ENCODE assay signal across 9 cellular contexts in genomic region chr21:17903029-17903806, GRCh38.
A peak's percentile ranks its signal among the peaks of the same experiment; 100 is the strongest.
DNase-seq lines count a peak whose midpoint lies in the region; ATAC-seq and TF ChIP-seq lines count a peak whose summit lies in the region.
"Had no signal": no experiment of that assay in that cellular context is flagged by ENCODE, and none has a peak within 500 bp of the region (broad histone marks: within the 10 kb centered on the region; RNA-seq: fewer than 3 reads in every experiment).

No MANE protein-coding gene starts in this region.

- H3K9me3 Mint-ChIP-seq in T-cell, result peaks cover 0 to 8% (median 4%) of the 10 kb centered on the region in 3 donors

- no peak overlapping the region for H3K4me2 ChIP-seq in MM.1S (ENCODE audit: low read depth, low read length)

- H3K27me3 ChIP-seq in MM.1S (replicated peaks; ENCODE audit: insufficient read depth, low read length) (no peaks in the 10 kb centered on the region), tibial artery (no peaks in the 10 kb centered on the region)

- H3K4me1 ChIP-seq in MM.1S (ENCODE audit: low read length) (no peaks in the 10 kb centered on the region), tibial artery (peaks cover 0 to 8% (median 2%) of the 10 kb centered on the region in 4 donors)

- H3K4me1 Mint-ChIP-seq in T-cell, result peaks cover 0 to 24% (median 4%) of the 10 kb centered on the region in 3 donors

- H3K36me3 Mint-ChIP-seq in T-cell, result peaks cover 11% of the 10 kb centered on the region

- H3K27ac Mint-ChIP-seq in T-cell, result no peak overlapping the region
- H3K27ac Mint-ChIP-seq: stimulated activated naive CD8-positive, alpha-beta T cell treated with anti-CD3 and anti-CD28 coated beads, Interleukin-15, Interleukin-2, amounts not matched to agents 100 ng/mL and 50 ng/mL, for 24 hours had no signal

- H3K4me3 ChIP-seq in MM.1S (ENCODE audit: low read length) (no peak overlapping the region), tibial artery (no peak overlapping the region)

- no peaks in the 10 kb centered on the region for H4K20me1 ChIP-seq in MM.1S (ENCODE audit: insufficient read depth, low read length)

- POLR2A ChIA-PET in T-cell (lab: Charles Lee), result no interaction called here

- intact Hi-C loops in tibial artery (cut with DNase I; ENCODE audit: low total_unique reads), result loop anchor here (5.0 kb wide), 1 partner anchor 226 kb away; no protein-coding TSS in a partner anchor

- H3K9me3 ChIP-seq in MM.1S (replicated peaks; ENCODE audit: insufficient read depth, low read length) (no peaks in the 10 kb centered on the region), tibial artery (no peaks in the 10 kb centered on the region)

- H3K27ac ChIP-seq in MM.1S (ENCODE audit: low read length) (no peak overlapping the region), tibial artery (no peak overlapping the region)

- no peak overlapping the region for H3K9ac ChIP-seq in MM.1S (ENCODE audit: low read length)

- TF ChIP-seq CTCF in MM.1S (IDR thresholded peaks at IDR 0.05; ENCODE audit: low read length), result peak; percentile 21
- peak; percentile 27 for TF ChIP-seq CTCF in tibial artery (IDR thresholded peaks at IDR 0.05)

- H3K36me3 ChIP-seq in MM.1S (replicated peaks; ENCODE audit: insufficient read depth, low read length) (no peaks in the 10 kb centered on the region), tibial artery (no peaks in the 10 kb centered on the region)

- H3K79me2 ChIP-seq in MM.1S (ENCODE audit: low read length), result no peaks in the 10 kb centered on the region

- CTCF ChIA-PET in T-cell (lab: Charles Lee), result interaction anchor here (0.9 to 3.3 kb wide), 13 partner anchors 9 to 230 kb away, joined by 3 to 23 read pairs (median 5); no protein-coding TSS in a partner anchor

- H3K9me2 ChIP-seq in MM.1S (replicated peaks; ENCODE audit: insufficient read depth, low read length), result no peaks in the 10 kb centered on the region

- ATAC-seq in T-cell (replicated peaks in 1 of 4), result peak in 3 of 4 experiments; percentile 47 to 65 (median 53)
- ATAC-seq in GM21717 (IDR thresholded peaks at IDR 0.05; ENCODE audit: unreplicated experiment), result no peak

- DNase-seq in DMS79 treated with DMSO at 0.1 percent for 48 hours (lab: John Stamatoyannopoulos, UW) (peak; percentile 60), MM.1S (peak; percentile 67), T-cell (no peak), glomerular visceral epithelial cell (ENCODE audit: extremely low spot score) (peak; percentile 24), tibial artery (no peak), NCI-H226 (no peak)
- no peak for DNase-seq in activated naive CD4-positive, alpha-beta T cell treated with anti-CD3 and anti-CD28 coated beads, Interleukin-2, amount 50 U/mL, for 16 hours

- no peaks in the 10 kb centered on the region for H3K27me3 Mint-ChIP-seq in T-cell
- H3K27me3 Mint-ChIP-seq: stimulated activated naive CD8-positive, alpha-beta T cell treated with anti-CD3 and anti-CD28 coated beads, Interleukin-15, Interleukin-2, amounts not matched to agents 100 ng/mL and 50 ng/mL, for 24 hours had no signal

- no peak overlapping the region for H2AFZ ChIP-seq in MM.1S (ENCODE audit: low read length)

- H3F3A ChIP-seq in MM.1S (ENCODE audit: insufficient read depth, low read length), result no peaks in the 10 kb centered on the region

- H3K4me3 Mint-ChIP-seq in T-cell, result no peak overlapping the region
- H3K4me3 Mint-ChIP-seq: stimulated activated naive CD8-positive, alpha-beta T cell treated with anti-CD3 and anti-CD28 coated beads, Interleukin-15, Interleukin-2, amounts not matched to agents 100 ng/mL and 50 ng/mL, for 24 hours had no signal

Comparison
In these comparisons a context has a peak if more than half of its experiments do, and no peak if none do; other contexts are left out.
1. DNase-seq: peak in DMS79 treated with DMSO at 0.1 percent for 48 hours (single experiment), MM.1S (single experiment) and glomerular visceral epithelial cell (single experiment); none in T-cell (0 of 34), tibial artery (0 of 2), NCI-H226 (single experiment) and activated naive CD4-positive, alpha-beta T cell treated with anti-CD3 and anti-CD28 coated beads, Interleukin-2, amount 50 U/mL, for 16 hours (single experiment).